Comparison of ENCODE assay signal across 8 cellular contexts in the genomic region with DNA sequence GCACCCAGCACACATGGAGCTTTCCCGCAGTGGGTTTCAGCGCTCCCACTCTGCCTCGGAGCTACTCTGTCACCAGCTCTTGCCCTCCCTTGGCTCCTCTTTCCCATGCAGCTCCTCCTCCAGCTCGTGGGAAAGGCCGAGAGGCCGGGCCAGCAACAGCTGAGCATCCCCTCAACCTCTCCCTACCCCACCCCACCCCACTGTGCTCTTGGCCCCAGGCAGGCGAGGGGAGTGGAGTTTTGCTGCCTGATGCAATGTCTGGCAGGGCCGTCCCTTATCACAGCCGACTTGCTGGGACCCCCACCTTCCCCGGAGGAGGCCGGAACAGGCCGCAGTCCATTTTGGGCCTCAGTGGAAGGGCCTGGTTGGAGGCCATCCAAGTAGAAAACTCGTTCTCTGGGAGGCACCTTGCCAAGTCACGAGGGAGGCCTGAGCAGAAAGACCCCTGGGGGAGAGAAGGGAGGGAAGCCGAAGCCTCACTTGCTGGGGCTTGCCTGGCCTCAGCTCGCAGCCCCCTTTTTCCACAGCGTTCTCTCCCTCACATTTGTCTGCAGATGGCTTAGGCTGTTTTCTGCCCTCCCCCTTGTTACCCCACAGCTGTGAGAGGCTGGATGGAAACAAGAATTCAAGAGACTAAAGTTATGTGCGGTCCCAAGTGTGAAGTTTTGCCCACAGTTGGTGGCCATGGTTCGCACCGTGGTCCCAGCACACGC. TPM values are rescaled to one million over a fixed set of nuclear protein-coding genes. Genes with fewer than 3 reads are reported as not detected.
DNase-seq lines count a peak whose midpoint lies in the region; ATAC-seq and TF ChIP-seq lines count a peak whose summit lies in the region.

No MANE protein-coding gene starts in this region.

- H3K27me3 ChIP-seq in liver (ENCODE audit: control insufficient read depth in 4 of 4, insufficient read depth in 4 of 4, low read length in 3 of 4): no peaks in the 10 kb centered on the region

- ATAC-seq in HG02798 (IDR thresholded peaks at IDR 0.05; ENCODE audit: poor library complexity, unreplicated experiment) (peak; percentile 71), HG02759 (IDR thresholded peaks at IDR 0.05; ENCODE audit: unreplicated experiment) (no peak), HG03139 (IDR thresholded peaks at IDR 0.05; ENCODE audit: unreplicated experiment) (no peak)

- DNase-seq in choroid plexus epithelial cell (ENCODE audit: low read depth): peak; percentile 96
- DNase-seq in superior temporal gyrus (ENCODE audit: extremely low spot score): peak; percentile 81
- no peak for DNase-seq in SK-N-DZ (ENCODE audit: low spot score)
- DNase-seq in central memory CD4-positive, alpha-beta T cell: no peak

- H3K9me3 ChIP-seq in liver (ENCODE audit: control insufficient read depth in 4 of 4, low read length in 3 of 4): no peaks in the 10 kb centered on the region

- no peak for TF ChIP-seq RAD21 in liver (IDR thresholded peaks at IDR 0.05)

- no peaks in the 10 kb centered on the region for H3K4me1 ChIP-seq in liver (ENCODE audit: control insufficient read depth in 4 of 4, insufficient read depth in 4 of 4, low read length in 3 of 4)

- no peak overlapping the region for H3K9ac ChIP-seq in liver (ENCODE audit: low read depth in 1 of 2, low read length in 2 of 2)

- TF ChIP-seq CTCF in choroid plexus epithelial cell (conservative IDR thresholded peaks at IDR 0.05; ENCODE audit: low read depth, low read length) (no peak), liver (IDR thresholded peaks at IDR 0.05; ENCODE audit: low read depth, low read length, missing input control) (no peak)

- no peaks in the 10 kb centered on the region for H3K36me3 ChIP-seq in liver (ENCODE audit: control insufficient read depth in 4 of 4, insufficient read depth in 3 of 4, low read depth in 1 of 4, low read length in 3 of 4)

- H3K27ac ChIP-seq in liver (ENCODE audit: low read depth in 1 of 2, low read length in 2 of 2): peak overlapping the region; percentile 10 to 55

- H3K4me3 ChIP-seq in choroid plexus epithelial cell (ENCODE audit: low read depth, low read length) (no peak overlapping the region), liver (ENCODE audit: low read depth in 1 of 3, low read length in 3 of 3) (no peak overlapping the region)

- WGBS in liver: 74% methylated on average over 21 of the region's 21 CpGs

TF ChIP-seq in liver, 16 proteins besides CTCF, POLR2A, EP300 and RAD21:
- peak in 1 of 2 donors; percentile 11 for TF ChIP-seq RXRA (IDR thresholded peaks at IDR 0.05)
- TF ChIP-seq EGR1 (IDR thresholded peaks at IDR 0.05; ENCODE audit: low read depth in 2 of 2): no peak
- peak; percentile 16 for TF ChIP-seq SP1 (IDR thresholded peaks at IDR 0.05)
- peak; percentile 73 for TF ChIP-seq NR2F2 (IDR thresholded peaks at IDR 0.05)
- no peak for TF ChIP-seq FOXA1 (IDR thresholded peaks at IDR 0.05)

RNA-seq across cellular contexts. Expression of a gene that starts 35.3 kb away (rescaled TPM):
- 1 to 10 TPM; 1.1 to 4.3 TPM for total RNA-seq in liver
- 1 to 10 TPM in 1 of 2 donors, under 1 TPM in 1; 0.29 to 1.9 TPM for polyA plus RNA-seq in liver
- polyA plus RNA-seq in SK-N-DZ (2014; cell fraction: cytosol; rRNA removed): 0.85 and 1.9 TPM in 2 replicates
- 0.63 and 0.91 TPM in 2 replicates for polyA plus RNA-seq in SK-N-DZ (2014; cell fraction: nucleus; rRNA removed)

Comparison
In these comparisons a context has a peak if more than half of its experiments do, and no peak if none do; other contexts are left out.
1. DNase-seq: peak in choroid plexus epithelial cell (single experiment) and superior temporal gyrus (single experiment); none in SK-N-DZ (single experiment) and central memory CD4-positive, alpha-beta T cell (single experiment).